In the genomic region with DNA sequence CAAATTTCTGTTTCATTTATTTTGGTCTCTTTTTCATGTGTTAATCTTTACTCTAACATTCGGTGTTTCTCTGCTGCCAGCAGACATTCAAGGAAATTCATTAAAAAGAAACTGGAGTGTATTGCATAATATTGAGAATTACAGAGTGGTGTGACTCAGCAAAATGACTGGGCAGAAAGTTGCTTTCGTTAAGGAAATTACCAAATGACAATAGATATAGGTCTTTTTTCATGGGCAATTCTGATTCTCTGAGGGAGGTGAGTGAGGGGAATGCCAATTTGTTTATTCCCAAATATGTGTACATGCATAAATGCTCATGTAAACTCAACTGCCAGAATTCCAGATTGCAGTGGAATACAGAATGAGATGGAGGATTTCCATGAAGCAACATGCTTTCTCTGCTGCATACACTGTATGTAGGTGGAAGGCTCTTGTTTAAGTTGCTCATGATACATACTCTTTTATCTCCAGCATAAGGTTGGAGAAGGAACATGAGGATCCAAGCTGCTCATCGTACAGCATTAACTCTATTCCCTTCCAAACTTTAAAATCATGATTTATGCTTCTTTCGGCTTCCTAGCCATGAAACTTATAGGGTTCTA, we compare ENCODE assay signal across 9 cellular contexts.
A peak's percentile ranks its signal among the peaks of the same experiment; 100 is the strongest.
DNase-seq lines count a peak whose midpoint lies in the region; ATAC-seq and TF ChIP-seq lines count a peak whose summit lies in the region.
"Had no signal": no experiment of that assay in that cellular context is flagged by ENCODE, and none has a peak within 500 bp of the region (broad histone marks: within the 10 kb centered on the region; RNA-seq: fewer than 3 reads in every experiment).

No MANE protein-coding gene starts in this region.

- WGBS in lung, 2 donors = 46 to 49% methylated on average over 4 of the region's 4 CpGs
- 51 to 67% methylated on average over 4 of the region's 4 CpGs for WGBS in gastroesophageal sphincter (ENCODE audit: low coverage in 1 of 2), 2 donors

- no peak for TF ChIP-seq POLR2A in gastroesophageal sphincter (IDR thresholded peaks at IDR 0.05)

- intact Hi-C loops in CD14-positive monocyte (cut with micrococcal nuclease) = no loop called here

- peaks cover 17% of the 10 kb centered on the region for H3K4me1 Mint-ChIP-seq in CD14-positive monocyte

- no peak overlapping the region for H3K27ac ChIP-seq in lung (ENCODE audit: low read depth in 1 of 2, low read length in 1 of 2)
- no peak overlapping the region for H3K27ac ChIP-seq in gastroesophageal sphincter

- H3K4me3 ChIP-seq in cardiac fibroblast (replicated peaks in 1 of 2; ENCODE audit: low read depth in 2 of 2, low read length in 2 of 2) (no peak overlapping the region), lung (no peak overlapping the region), gastroesophageal sphincter (no peak overlapping the region)

- H3K27me3 ChIP-seq in lung (ENCODE audit: control insufficient read depth, insufficient read depth) = no peaks in the 10 kb centered on the region
- no peaks in the 10 kb centered on the region for H3K27me3 ChIP-seq in gastroesophageal sphincter

- H3K36me3 Mint-ChIP-seq in CD14-positive monocyte = peaks cover 0 to 2% of the 10 kb centered on the region in 2 donors

- no peaks in the 10 kb centered on the region for H3K36me3 ChIP-seq in lung (ENCODE audit: control insufficient read depth in 2 of 2, insufficient read depth in 2 of 2, low read length in 2 of 2)
- no peaks in the 10 kb centered on the region for H3K36me3 ChIP-seq in gastroesophageal sphincter

- DNase-seq in CD14-positive monocyte (ENCODE audit: low spot score) (no peak), NCI-H69 (lab: John Stamatoyannopoulos, UW) (peak; percentile 27), cardiac fibroblast (ENCODE audit: low read depth in 2 of 2) (peak; percentile 84 to 88), lung (ENCODE audit: low spot score) (no peak), NCI-H2029 treated with DMSO at 0.1 percent for 48 hours (lab: John Stamatoyannopoulos, UW) (no peak)
- DNase-seq: DMS153 had no signal

- ATAC-seq in lung (ENCODE audit: insufficient read depth, low FRiP score) (peak; percentile 46), GM21447 (IDR thresholded peaks at IDR 0.05; ENCODE audit: unreplicated experiment) (no peak), GM21619 (IDR thresholded peaks at IDR 0.05; ENCODE audit: unreplicated experiment) (no peak), gastroesophageal sphincter (no peak)

- peak overlapping the region in 6 of 7 donors; percentile 65 to 87 (median 82) for H3K27ac Mint-ChIP-seq in CD14-positive monocyte

- peaks cover 0 to 2% (median 2%) of the 10 kb centered on the region in 3 donors for H3K27me3 Mint-ChIP-seq in CD14-positive monocyte (ENCODE audit: low read depth in 3 of 3)

- no peak for TF ChIP-seq EP300 in gastroesophageal sphincter (IDR thresholded peaks at IDR 0.05)

- peaks cover 0 to 9% (median 6%) of the 10 kb centered on the region in 7 donors for H3K9me3 Mint-ChIP-seq in CD14-positive monocyte

- peak overlapping the region in 1 of 2 donors; percentile 88 for H3K4me3 Mint-ChIP-seq in CD14-positive monocyte

- H3K9me3 ChIP-seq in lung (ENCODE audit: control insufficient read depth in 2 of 2, insufficient read depth in 1 of 2, low read length in 1 of 2) = peaks cover 0 to 5% of the 10 kb centered on the region in 2 donors
- H3K9me3 ChIP-seq in gastroesophageal sphincter = peaks cover 0 to 14% (median 0%) of the 10 kb centered on the region in 3 donors

- TF ChIP-seq CTCF in CD14-positive monocyte (IDR thresholded peaks at IDR 0.05) (no peak), cardiac fibroblast (IDR thresholded peaks at IDR 0.05; ENCODE audit: low read depth, low read length) (no peak), lung (IDR thresholded peaks at IDR 0.05; ENCODE audit: control extremely low read depth, extremely low read depth) (no peak), gastroesophageal sphincter (IDR thresholded peaks at IDR 0.05) (no peak)

- H3K4me1 ChIP-seq in lung (ENCODE audit: control insufficient read depth in 2 of 2, insufficient read depth in 2 of 2, low read length in 2 of 2) = peaks cover 0 to 2% of the 10 kb centered on the region in 2 donors
- no peaks in the 10 kb centered on the region for H3K4me1 ChIP-seq in gastroesophageal sphincter

Comparison
In these comparisons a context has a peak if more than half of its experiments do, and no peak if none do; other contexts are left out.
1. DNase-seq: peak in NCI-H69 (single experiment) and cardiac fibroblast (2 of 2); none in CD14-positive monocyte (single experiment), lung (single experiment) and NCI-H2029 treated with DMSO at 0.1 percent for 48 hours (single experiment).